Comparison of ENCODE assay signal across 26 cellular contexts in the genomic region with DNA sequence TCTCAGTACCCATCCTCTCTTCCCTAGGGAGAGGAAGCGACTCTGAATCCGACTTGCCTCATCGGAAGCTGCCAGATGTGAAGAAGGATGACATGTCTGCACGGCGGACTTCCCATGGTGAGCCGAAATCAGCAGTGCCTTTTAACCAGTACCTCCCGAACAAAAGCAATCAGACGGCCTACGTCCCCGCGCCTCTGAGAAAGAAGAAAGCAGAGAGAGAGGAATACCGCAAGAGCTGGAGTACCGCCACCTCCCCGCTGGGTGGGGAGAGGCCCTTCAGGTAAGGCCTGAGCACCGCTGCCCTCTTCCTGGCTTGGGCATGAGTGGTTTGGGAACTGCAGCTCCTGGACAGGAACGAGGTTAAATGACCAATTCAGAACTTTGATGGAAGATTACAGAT.
"Had no signal": no experiment of that assay in that cellular context is flagged by ENCODE, and none has a peak within 500 bp of the region (broad histone marks: within the 10 kb centered on the region; RNA-seq: fewer than 3 reads in every experiment).

No MANE protein-coding gene starts in this region.

- H3K36me3 ChIP-seq: neutrophil, vagina had no signal

- H3K9me3 ChIP-seq: adrenal gland, body of pancreas, gastroesophageal sphincter, left ventricle myocardium inferior, neutrophil, sigmoid colon, thoracic aorta, upper lobe of left lung, vagina had no signal

- H3K27me3 ChIP-seq: adrenal gland, body of pancreas, gastroesophageal sphincter, neutrophil, sigmoid colon, upper lobe of left lung, vagina had no signal

- H3K27ac Mint-ChIP-seq: activated CD4-positive, alpha-beta T cell treated with anti-CD3 and anti-CD28 coated beads for 36 hours; activated CD8-positive, alpha-beta memory T cell treated with anti-CD3 and anti-CD28 coated beads, Interleukin-2, amount 10 ng/mL, durations not matched to agents 7 days and 5 days; activated CD8-positive, alpha-beta T cell treated with anti-CD3 and anti-CD28 coated beads, Interleukin-2, amount 10 ng/mL, durations not matched to agents 7 days and 5 days; activated naive CD4-positive, alpha-beta T cell treated with anti-CD3 and anti-CD28 coated beads for 36 hours; activated naive CD8-positive, alpha-beta T cell treated with anti-CD3 and anti-CD28 coated beads for 36 hours; activated T-cell treated with anti-CD3 and anti-CD28 coated beads, Interleukin-2, amount 50 U/mL, for 72 hours; stimulated activated effector memory CD8-positive, alpha-beta T cell treated with anti-CD3 and anti-CD28 coated beads, Interleukin-12 subunit alpha, Interleukin-12 subunit beta, amount 100 ng/mL, for 72 hours; stimulated activated naive CD8-positive, alpha-beta T cell treated with anti-CD3 and anti-CD28 coated beads, Interleukin-15, Interleukin-2, amounts not matched to agents 100 ng/mL and 50 ng/mL, for 24 hours had no signal

- DNase-seq: activated CD4-positive, alpha-beta T cell treated with anti-CD3 and anti-CD28 coated beads for 36 hours; activated CD4-positive, CD25-positive, alpha-beta regulatory T cell; activated CD8-positive, alpha-beta memory T cell treated with anti-CD3 and anti-CD28 coated beads, Interleukin-2, amount 10 ng/mL, durations not matched to agents 7 days and 5 days; activated CD8-positive, alpha-beta T cell treated with anti-CD3 and anti-CD28 coated beads, Interleukin-2, amount 10 ng/mL, durations not matched to agents 7 days and 5 days; activated effector memory CD4-positive, alpha-beta T cell treated with Interleukin-2 at 50 U/mL for 16 hours; activated naive CD4-positive, alpha-beta T cell treated with anti-CD3 and anti-CD28 coated beads for 36 hours; activated naive CD8-positive, alpha-beta T cell treated with anti-CD3 and anti-CD28 coated beads for 36 hours; activated T-cell treated with anti-CD3 and anti-CD28 coated beads, Interleukin-2, amount 50 U/mL, for 72 hours; adrenal gland; aorta; body of pancreas; effector CD8-positive, alpha-beta T cell; head of caudate nucleus; hippocampal formation; left ventricle myocardium inferior; sigmoid colon; small intestine; stimulated activated CD4-positive, alpha-beta T cell treated with anti-CD3 and anti-CD28 coated beads, Interleukin-4, amount 100 ng/mL, for 24 hours; upper lobe of left lung had no signal

- H3K4me3 ChIP-seq: adrenal gland, body of pancreas, gastroesophageal sphincter, left ventricle myocardium inferior, sigmoid colon, thoracic aorta, upper lobe of left lung, vagina had no signal

- H3K4me1 Mint-ChIP-seq: activated CD4-positive, alpha-beta T cell treated with anti-CD3 and anti-CD28 coated beads for 36 hours; activated CD8-positive, alpha-beta memory T cell treated with anti-CD3 and anti-CD28 coated beads, Interleukin-2, amount 10 ng/mL, durations not matched to agents 7 days and 5 days; activated naive CD8-positive, alpha-beta T cell treated with anti-CD3 and anti-CD28 coated beads for 36 hours; stimulated activated effector memory CD8-positive, alpha-beta T cell treated with anti-CD3 and anti-CD28 coated beads, Interleukin-12 subunit alpha, Interleukin-12 subunit beta, amount 100 ng/mL, for 72 hours had no signal

- H3K4me1 ChIP-seq: body of pancreas, upper lobe of left lung had no signal

- H3K27ac ChIP-seq: adrenal gland, body of pancreas, gastroesophageal sphincter, left ventricle myocardium inferior, neutrophil, sigmoid colon, thoracic aorta, upper lobe of left lung, vagina had no signal

- H3K36me3 Mint-ChIP-seq: activated CD8-positive, alpha-beta memory T cell treated with anti-CD3 and anti-CD28 coated beads, Interleukin-2, amount 10 ng/mL, durations not matched to agents 7 days and 5 days; activated naive CD8-positive, alpha-beta T cell treated with anti-CD3 and anti-CD28 coated beads for 36 hours; stimulated activated effector memory CD8-positive, alpha-beta T cell treated with anti-CD3 and anti-CD28 coated beads, Interleukin-12 subunit alpha, Interleukin-12 subunit beta, amount 100 ng/mL, for 72 hours had no signal

- H3K27me3 Mint-ChIP-seq: activated CD8-positive, alpha-beta memory T cell treated with anti-CD3 and anti-CD28 coated beads, Interleukin-2, amount 10 ng/mL, durations not matched to agents 7 days and 5 days had no signal

- H3K9me3 Mint-ChIP-seq: activated naive CD4-positive, alpha-beta T cell treated with anti-CD3 and anti-CD28 coated beads for 36 hours; activated naive CD8-positive, alpha-beta T cell treated with anti-CD3 and anti-CD28 coated beads for 36 hours; activated T-cell treated with anti-CD3 and anti-CD28 coated beads, Interleukin-2, amount 50 U/mL, for 72 hours; nephron had no signal

- H3K4me3 Mint-ChIP-seq: activated CD4-positive, alpha-beta T cell treated with anti-CD3 and anti-CD28 coated beads for 36 hours; activated CD8-positive, alpha-beta memory T cell treated with anti-CD3 and anti-CD28 coated beads, Interleukin-2, amount 10 ng/mL, durations not matched to agents 7 days and 5 days; activated CD8-positive, alpha-beta T cell treated with anti-CD3 and anti-CD28 coated beads, Interleukin-2, amount 10 ng/mL, durations not matched to agents 7 days and 5 days; activated naive CD4-positive, alpha-beta T cell treated with anti-CD3 and anti-CD28 coated beads for 36 hours; activated naive CD8-positive, alpha-beta T cell treated with anti-CD3 and anti-CD28 coated beads for 36 hours; activated T-cell treated with anti-CD3 and anti-CD28 coated beads, Interleukin-2, amount 50 U/mL, for 72 hours; nephron; stimulated activated effector memory CD8-positive, alpha-beta T cell treated with anti-CD3 and anti-CD28 coated beads, Interleukin-12 subunit alpha, Interleukin-12 subunit beta, amount 100 ng/mL, for 72 hours; stimulated activated naive CD8-positive, alpha-beta T cell treated with anti-CD3 and anti-CD28 coated beads, Interleukin-15, Interleukin-2, amounts not matched to agents 100 ng/mL and 50 ng/mL, for 24 hours had no signal

- ATAC-seq: activated CD4-positive, alpha-beta T cell treated with anti-CD3 and anti-CD28 coated beads for 36 hours; activated CD8-positive, alpha-beta memory T cell treated with anti-CD3 and anti-CD28 coated beads, Interleukin-2, amount 10 ng/mL, durations not matched to agents 7 days and 5 days; activated CD8-positive, alpha-beta T cell treated with anti-CD3 and anti-CD28 coated beads, Interleukin-2, amount 10 ng/mL, durations not matched to agents 7 days and 5 days; activated T-cell treated with anti-CD3 and anti-CD28 coated beads, Interleukin-2, amount 50 U/mL, for 72 hours; body of pancreas; gastroesophageal sphincter; stimulated activated effector memory CD8-positive, alpha-beta T cell treated with anti-CD3 and anti-CD28 coated beads, Interleukin-12 subunit alpha, Interleukin-12 subunit beta, amount 100 ng/mL, for 72 hours had no signal
